In the genomic region with DNA sequence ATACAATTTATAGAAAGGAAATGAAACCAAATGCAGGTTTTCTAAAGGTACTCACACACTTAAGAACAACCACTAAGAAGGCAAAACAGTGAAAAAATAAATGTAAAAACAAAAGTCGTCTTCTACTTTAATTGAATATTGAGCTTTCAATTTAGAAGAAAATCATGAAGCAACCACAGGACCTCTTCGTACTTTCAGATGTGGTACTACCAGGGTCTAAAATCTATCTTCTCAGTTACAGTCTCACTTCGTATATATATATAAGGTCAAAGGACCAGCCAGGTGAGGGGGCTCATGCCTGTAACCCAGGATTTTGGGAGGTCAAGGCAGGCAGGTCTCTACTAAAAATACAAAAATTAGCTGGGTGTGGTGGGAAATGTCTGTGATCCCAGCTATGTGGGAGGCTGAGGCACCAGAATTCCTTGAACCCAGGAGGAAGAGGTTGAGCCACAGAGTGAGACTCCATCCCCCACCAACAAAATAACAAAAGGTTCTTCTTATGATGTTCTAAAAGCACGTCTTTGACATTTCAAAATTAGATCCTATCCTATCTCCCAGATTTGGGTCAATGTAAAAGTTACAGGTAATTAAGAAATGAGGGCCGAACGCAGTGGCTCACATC, we compare ENCODE assay signal across 15 cellular contexts. TPM values are rescaled to one million over a fixed set of nuclear protein-coding genes. Genes with fewer than 3 reads are reported as not detected.
DNase-seq lines count a peak whose midpoint lies in the region; ATAC-seq and TF ChIP-seq lines count a peak whose summit lies in the region.
"Had no signal": no experiment of that assay in that cellular context is flagged by ENCODE, and none has a peak within 500 bp of the region (broad histone marks: within the 10 kb centered on the region; RNA-seq: fewer than 3 reads in every experiment).

No MANE protein-coding gene starts in this region.

- H3K9me3 Mint-ChIP-seq in activated T-cell treated with anti-CD3 and anti-CD28 coated beads, Interleukin-2, amount 50 U/mL, for 72 hours: no peaks in the 10 kb centered on the region
- H3K9me3 Mint-ChIP-seq in T-helper 2 cell treated with Interferon-gamma antibody and Interleukin-4, amounts not matched to agents 5 μg/mL and 100 μg/mL, for 36 hours: no peaks in the 10 kb centered on the region
- no peaks in the 10 kb centered on the region for H3K9me3 Mint-ChIP-seq in endodermal cell
- no peaks in the 10 kb centered on the region for H3K9me3 Mint-ChIP-seq in stimulated activated memory B cell treated with anti-CD40 and anti-IgM and Interleukin-4, amounts not matched to agents 10 μg/mL and 1 μg/mL and 100 μg/mL, for 72 hours
- H3K9me3 Mint-ChIP-seq: naive B cell had no signal

- POLR2A ChIA-PET in OCI-LY7 (lab: Charles Lee): interaction anchor here (0.6 to 1.0 kb wide), 5 partner anchors 8 to 373 kb away, joined by 3 to 4 read pairs (median 3); a partner anchor contains a TSS

- peaks cover 58% of the 10 kb centered on the region for H3K4me1 Mint-ChIP-seq in activated T-cell treated with anti-CD3 and anti-CD28 coated beads, Interleukin-2, amount 50 U/mL, for 72 hours (ENCODE audit: low read depth)
- H3K4me1 Mint-ChIP-seq in T-helper 2 cell treated with Interferon-gamma antibody and Interleukin-4, amounts not matched to agents 5 μg/mL and 100 μg/mL, for 36 hours (ENCODE audit: low read depth): peaks cover 38% of the 10 kb centered on the region
- H3K4me1 Mint-ChIP-seq in endodermal cell: no peaks in the 10 kb centered on the region
- peaks cover 42% of the 10 kb centered on the region for H3K4me1 Mint-ChIP-seq in stimulated activated memory B cell treated with anti-CD40 and anti-IgM and Interleukin-4, amounts not matched to agents 10 μg/mL and 1 μg/mL and 100 μg/mL, for 72 hours

- H3K79me2 ChIP-seq in OCI-LY7 (ENCODE audit: insufficient read depth, low read depth, low read length): peaks cover 87% of the 10 kb centered on the region; the same call in 1 of the 2 replicates

- ATAC-seq in activated T-cell treated with anti-CD3 and anti-CD28 coated beads, Interleukin-2, amount 50 U/mL, for 72 hours (replicated peaks in 1 of 2): peak; percentile 54 to 70
- no peak for ATAC-seq in stimulated activated memory B cell treated with anti-CD40 and anti-IgM and Interleukin-4, amounts not matched to agents 10 μg/mL and 1 μg/mL and 100 μg/mL, for 72 hours
- ATAC-seq in GM19035 (IDR thresholded peaks at IDR 0.05; ENCODE audit: unreplicated experiment): no peak
- ATAC-seq: left lung had no signal

- H3K27me3 ChIP-seq in endodermal cell (ENCODE audit: control insufficient read depth, insufficient read depth, low read length, poor library complexity, severe bottlenecking): no peaks in the 10 kb centered on the region
- H3K27me3 ChIP-seq: left lung had no signal

- no peaks in the 10 kb centered on the region for H3K27me3 Mint-ChIP-seq in activated T-cell treated with anti-CD3 and anti-CD28 coated beads, Interleukin-2, amount 50 U/mL, for 72 hours (ENCODE audit: low read depth)
- H3K27me3 Mint-ChIP-seq in T-helper 2 cell treated with Interferon-gamma antibody and Interleukin-4, amounts not matched to agents 5 μg/mL and 100 μg/mL, for 36 hours (ENCODE audit: low read depth): no peaks in the 10 kb centered on the region
- no peaks in the 10 kb centered on the region for H3K27me3 Mint-ChIP-seq in endodermal cell (ENCODE audit: insufficient read depth)
- H3K27me3 Mint-ChIP-seq in stimulated activated memory B cell treated with anti-CD40 and anti-IgM and Interleukin-4, amounts not matched to agents 10 μg/mL and 1 μg/mL and 100 μg/mL, for 72 hours: no peaks in the 10 kb centered on the region
- H3K27me3 Mint-ChIP-seq: naive B cell had no signal

- BruUV-seq in OCI-LY7 (replicated peaks; lab: Mats Ljungman, UMichigan): no TSS peak

- intact Hi-C loops in OCI-LY7 (cut with micrococcal nuclease; ENCODE audit: unreplicated experiment): loop anchor here (2.0 kb wide), 1 partner anchor 15 kb away; no protein-coding TSS in a partner anchor

- peaks cover 12 to 56% of the 10 kb centered on the region in 2 donors for H3K36me3 Mint-ChIP-seq in activated T-cell treated with anti-CD3 and anti-CD28 coated beads, Interleukin-2, amount 50 U/mL, for 72 hours (ENCODE audit: insufficient read depth in 2 of 2)
- H3K36me3 Mint-ChIP-seq in T-helper 2 cell treated with Interferon-gamma antibody and Interleukin-4, amounts not matched to agents 5 μg/mL and 100 μg/mL, for 36 hours (ENCODE audit: low read depth): peaks cover 65% of the 10 kb centered on the region
- peaks cover 70% of the 10 kb centered on the region for H3K36me3 Mint-ChIP-seq in endodermal cell (ENCODE audit: low read depth)
- H3K36me3 Mint-ChIP-seq in stimulated activated memory B cell treated with anti-CD40 and anti-IgM and Interleukin-4, amounts not matched to agents 10 μg/mL and 1 μg/mL and 100 μg/mL, for 72 hours: peaks cover 45% of the 10 kb centered on the region

- no peaks in the 10 kb centered on the region for H3K9me3 ChIP-seq in endodermal cell (ENCODE audit: control insufficient read depth, low read length)
- H3K9me3 ChIP-seq in OCI-LY7 (ENCODE audit: low read length): no peaks in the 10 kb centered on the region
- H3K9me3 ChIP-seq: left lung had no signal

- H4K20me1 ChIP-seq in OCI-LY7 (ENCODE audit: insufficient read depth, low read length): peaks cover 36% of the 10 kb centered on the region

- H3K27ac Mint-ChIP-seq in activated T-cell treated with anti-CD3 and anti-CD28 coated beads, Interleukin-2, amount 50 U/mL, for 72 hours: peak overlapping the region; percentile 92
- H3K27ac Mint-ChIP-seq in T-helper 2 cell treated with Interferon-gamma antibody and Interleukin-4, amounts not matched to agents 5 μg/mL and 100 μg/mL, for 36 hours: peak overlapping the region; percentile 47
- H3K27ac Mint-ChIP-seq in endodermal cell: peak overlapping the region; percentile 12
- H3K27ac Mint-ChIP-seq in stimulated activated memory B cell treated with anti-CD40 and anti-IgM and Interleukin-4, amounts not matched to agents 10 μg/mL and 1 μg/mL and 100 μg/mL, for 72 hours: peak overlapping the region; percentile 53

- no peak for DNase-seq in activated T-cell treated with anti-CD3 and anti-CD28 coated beads, Interleukin-2, amount 50 U/mL, for 72 hours
- no peak for DNase-seq in activated T-cell treated with anti-CD3 and anti-CD28 coated beads, Interleukin-2, amount 50 U/mL, for 48 hours
- DNase-seq in T-helper 2 cell treated with Interferon-gamma antibody and Interleukin-4, amounts not matched to agents 5 μg/mL and 100 μg/mL, for 36 hours (ENCODE audit: low spot score): no peak
- DNase-seq in endodermal cell (peak; percentile 17), OCI-LY7 (ENCODE audit: low spot score) (no peak), NCI-H128 (lab: John Stamatoyannopoulos, UW; ENCODE audit: unreplicated experiment) (no peak)
- DNase-seq: effector CD4-positive, alpha-beta T cell; left lung; naive B cell; NCI-H187 treated with DMSO at 0.1 percent for 48 hours; NCI-H526 treated with DMSO at 0.1 percent for 48 hours; retina; SW 1271 had no signal

- no peak overlapping the region for H3K9ac ChIP-seq in endodermal cell (ENCODE audit: extremely low read depth, low read length, poor library complexity, severe bottlenecking)

- no peaks in the 10 kb centered on the region for H3K9me2 ChIP-seq in OCI-LY7 (ENCODE audit: insufficient read depth, low read length)

- H3K4me2 ChIP-seq in OCI-LY7 (ENCODE audit: low read length): no peak overlapping the region

- CTCF ChIA-PET in OCI-LY7 (lab: Charles Lee; ENCODE audit: unreplicated experiment): no interaction called here

- H3K36me3 ChIP-seq in endodermal cell (ENCODE audit: control insufficient read depth, insufficient read depth, low read length) (peaks cover 96% of the 10 kb centered on the region), OCI-LY7 (ENCODE audit: insufficient read depth, low read length) (peaks cover 99% of the 10 kb centered on the region)

- no peak overlapping the region for H3K4me3 ChIP-seq in endodermal cell (ENCODE audit: low read length)
- H3K4me3 ChIP-seq in OCI-LY7 (ENCODE audit: low read depth, low read length, poor library complexity, severe bottlenecking): no peak overlapping the region
- H3K4me3 ChIP-seq: left lung had no signal

- H3K4me1 ChIP-seq in endodermal cell (ENCODE audit: control insufficient read depth, insufficient read depth, low read length) (no peaks in the 10 kb centered on the region), OCI-LY7 (ENCODE audit: insufficient read depth, low read length, poor library complexity, severe bottlenecking) (no peaks in the 10 kb centered on the region)

- 91 to 96% methylated on average over 5 to 6 of the region's 6 CpGs for WGBS in endodermal cell (ENCODE audit: insufficient coverage in 1 of 2, insufficient read length in 1 of 2), 2 experiments

- peak overlapping the region; percentile 51 to 71 for H3K4me3 Mint-ChIP-seq in activated T-cell treated with anti-CD3 and anti-CD28 coated beads, Interleukin-2, amount 50 U/mL, for 72 hours
- H3K4me3 Mint-ChIP-seq in T-helper 2 cell treated with Interferon-gamma antibody and Interleukin-4, amounts not matched to agents 5 μg/mL and 100 μg/mL, for 36 hours: peak overlapping the region; percentile 46
- H3K4me3 Mint-ChIP-seq in endodermal cell: no peak overlapping the region
- peak overlapping the region; percentile 43 for H3K4me3 Mint-ChIP-seq in stimulated activated memory B cell treated with anti-CD40 and anti-IgM and Interleukin-4, amounts not matched to agents 10 μg/mL and 1 μg/mL and 100 μg/mL, for 72 hours
- H3K4me3 Mint-ChIP-seq: naive B cell had no signal

- no peak overlapping the region for H2AFZ ChIP-seq in OCI-LY7 (ENCODE audit: low read length)

- H3K27ac ChIP-seq in endodermal cell (ENCODE audit: low read depth, low read length): no peak overlapping the region
- H3K27ac ChIP-seq in OCI-LY7 (ENCODE audit: low read depth, low read length, poor library complexity, severe bottlenecking): no peak overlapping the region
- H3K27ac ChIP-seq: left lung had no signal

- TF ChIP-seq CTCF in endodermal cell (conservative IDR thresholded peaks at IDR 0.05): no peak
- TF ChIP-seq CTCF in OCI-LY7 (conservative IDR thresholded peaks at IDR 0.05; ENCODE audit: low read length): no peak

RNA-seq across cellular contexts. Expression of a gene that starts 12.5 kb away (rescaled TPM):
- 10 to 100 TPM; 51.4 to 53.8 TPM for total RNA-seq in activated T-cell treated with anti-CD3 and anti-CD28 coated beads, Interleukin-2, amount 50 U/mL, for 72 hours
- total RNA-seq in endodermal cell: 100 to 1,000 TPM; 194 to 243 TPM
- polyA plus RNA-seq in endodermal cell (2013, experiment 1 of 2): 207 TPM
- 196 TPM for polyA plus RNA-seq in endodermal cell (2013, experiment 2 of 2)
- 393 and 411 TPM in 2 replicates for total RNA-seq in OCI-LY7 (2014; rRNA removed; shearing (Covaris generic))
- total RNA-seq in OCI-LY7 (2022): 109 and 164 TPM in 2 replicates

RNA-seq across cellular contexts. Expression of a gene that starts 12.5 kb away (rescaled TPM):
- total RNA-seq in activated T-cell treated with anti-CD3 and anti-CD28 coated beads, Interleukin-2, amount 50 U/mL, for 72 hours: 10 to 100 TPM; 43.3 to 46.0 TPM
- total RNA-seq in endodermal cell: 10 to 100 TPM; 17.0 to 30.9 TPM
- 30.1 TPM for polyA plus RNA-seq in endodermal cell (2013, experiment 1 of 2)
- 21.7 TPM for polyA plus RNA-seq in endodermal cell (2013, experiment 2 of 2)
- total RNA-seq in OCI-LY7 (2014; rRNA removed; shearing (Covaris generic)): 32.8 and 56.2 TPM in 2 replicates
- total RNA-seq in OCI-LY7 (2022): 41.3 and 43.4 TPM in 2 replicates

RNA-seq across cellular contexts. Expression of a gene that starts 30.4 kb away (rescaled TPM):
- total RNA-seq in activated T-cell treated with anti-CD3 and anti-CD28 coated beads, Interleukin-2, amount 50 U/mL, for 72 hours: 100 to 1,000 TPM; 431 to 525 TPM
- total RNA-seq in endodermal cell (100 to 1,000 TPM; 276 to 332 TPM), OCI-LY7 (2022) (429 and 431 TPM in 2 replicates)
- polyA plus RNA-seq in endodermal cell (2013, experiment 1 of 2): 233 TPM
- polyA plus RNA-seq in endodermal cell (2013, experiment 2 of 2): 202 TPM
- 346 and 448 TPM in 2 replicates for total RNA-seq in OCI-LY7 (2014; rRNA removed; shearing (Covaris generic))

RNA-seq across cellular contexts. Expression of a gene that starts 47.0 kb away (rescaled TPM):
- total RNA-seq in activated T-cell treated with anti-CD3 and anti-CD28 coated beads, Interleukin-2, amount 50 U/mL, for 72 hours: 100 to 1,000 TPM; 459 to 512 TPM
- total RNA-seq in endodermal cell (100 to 1,000 TPM; 238 to 441 TPM), OCI-LY7 (2022) (193 and 202 TPM in 2 replicates)
- polyA plus RNA-seq in endodermal cell (2013, experiment 1 of 2): 343 TPM
- 307 TPM for polyA plus RNA-seq in endodermal cell (2013, experiment 2 of 2)
- 83.3 and 83.7 TPM in 2 replicates for total RNA-seq in OCI-LY7 (2014; rRNA removed; shearing (Covaris generic))

RNA-seq across cellular contexts. Expression of a gene that starts 47.0 kb away (rescaled TPM):
- 10 to 100 TPM; 71.1 to 92.4 TPM for total RNA-seq in activated T-cell treated with anti-CD3 and anti-CD28 coated beads, Interleukin-2, amount 50 U/mL, for 72 hours
- total RNA-seq in endodermal cell: 100 to 1,000 TPM; 106 to 158 TPM
- polyA plus RNA-seq in endodermal cell (2013, experiment 1 of 2): 81.6 TPM
- 80.8 TPM for polyA plus RNA-seq in endodermal cell (2013, experiment 2 of 2)
- 63.8 and 66.3 TPM in 2 replicates for total RNA-seq in OCI-LY7 (2014; rRNA removed; shearing (Covaris generic))
- 152 and 160 TPM in 2 replicates for total RNA-seq in OCI-LY7 (2022)

Comparison
In these comparisons a context has a peak if more than half of its experiments do, and no peak if none do; other contexts are left out.
1. ATAC-seq: peak in activated T-cell treated with anti-CD3 and anti-CD28 coated beads, Interleukin-2, amount 50 U/mL, for 72 hours (2 of 2); none in stimulated activated memory B cell treated with anti-CD40 and anti-IgM and Interleukin-4, amounts not matched to agents 10 μg/mL and 1 μg/mL and 100 μg/mL, for 72 hours (single experiment) and GM19035 (single experiment).
2. H3K27ac Mint-ChIP-seq: peak in every context shown above with its lines; median percentile 92 in activated T-cell treated with anti-CD3 and anti-CD28 coated beads, Interleukin-2, amount 50 U/mL, for 72 hours; 53 in stimulated activated memory B cell treated with anti-CD40 and anti-IgM and Interleukin-4, amounts not matched to agents 10 μg/mL and 1 μg/mL and 100 μg/mL, for 72 hours; 47 in T-helper 2 cell treated with Interferon-gamma antibody and Interleukin-4, amounts not matched to agents 5 μg/mL and 100 μg/mL, for 36 hours; 12 in endodermal cell.